9 cellular contexts compared by ENCODE assay signal in genomic region chr5:100828071-100828689, GRCh38.
A peak's percentile ranks its signal among the peaks of the same experiment; 100 is the strongest.
DNase-seq lines count a peak whose midpoint lies in the region; ATAC-seq and TF ChIP-seq lines count a peak whose summit lies in the region.
"Had no signal": no experiment of that assay in that cellular context is flagged by ENCODE, and none has a peak within 500 bp of the region (broad histone marks: within the 10 kb centered on the region; RNA-seq: fewer than 3 reads in every experiment).

No MANE protein-coding gene starts in this region.

- DNase-seq in activated CD4-positive, alpha-beta memory T cell treated with anti-CD3 and anti-CD28 coated beads for 36 hours: peak; percentile 30
- no peak for DNase-seq in nephron progenitor cell
- no peak for DNase-seq in NK-92 treated with Interleukin-12 subunit alpha and Interleukin-12 subunit beta, amount 100 ng/mL, for 24 hours (lab: John Stamatoyannopoulos, UW)
- no peak for DNase-seq in NCI-H526 treated with DMSO at 0.1 percent for 48 hours (lab: John Stamatoyannopoulos, UW)
- no peak for DNase-seq in brain microvascular endothelial cell
- DNase-seq: activated naive CD8-positive, alpha-beta T cell treated with anti-CD3 and anti-CD28 coated beads, Interleukin-2, amount 10 ng/mL, durations not matched to agents 7 days and 5 days had no signal

- CTCF ChIA-PET in activated CD4-positive, alpha-beta memory T cell treated with anti-CD3 and anti-CD28 coated beads for 36 hours (lab: Charles Lee): interaction anchor here (0.6 to 1.0 kb wide), 2 partner anchors 12 to 66 kb away, joined by 3 read pairs; no protein-coding TSS in a partner anchor

- H3K9me3 Mint-ChIP-seq in activated CD4-positive, alpha-beta memory T cell treated with anti-CD3 and anti-CD28 coated beads for 36 hours: no peaks in the 10 kb centered on the region
- no peaks in the 10 kb centered on the region for H3K9me3 Mint-ChIP-seq in nephron progenitor cell

- ATAC-seq in GM18907 (IDR thresholded peaks at IDR 0.05; ENCODE audit: unreplicated experiment): peak; percentile 85
- ATAC-seq in HG03095 (IDR thresholded peaks at IDR 0.05; ENCODE audit: unreplicated experiment): peak; percentile 66

- TF ChIP-seq CTCF in nephron progenitor cell (IDR thresholded peaks at IDR 0.05) (no peak), brain microvascular endothelial cell (IDR thresholded peaks at IDR 0.05; ENCODE audit: low read depth, low read length, missing control alignments) (no peak)

- H3K4me3 Mint-ChIP-seq in activated CD4-positive, alpha-beta memory T cell treated with anti-CD3 and anti-CD28 coated beads for 36 hours: no peak overlapping the region
- no peak overlapping the region for H3K4me3 Mint-ChIP-seq in nephron progenitor cell
- H3K4me3 Mint-ChIP-seq: activated naive CD8-positive, alpha-beta T cell treated with anti-CD3 and anti-CD28 coated beads, Interleukin-2, amount 10 ng/mL, durations not matched to agents 7 days and 5 days had no signal

- intact Hi-C loops in activated CD4-positive, alpha-beta memory T cell treated with anti-CD3 and anti-CD28 coated beads for 36 hours (cut with micrococcal nuclease): no loop called here

- peaks cover 14% of the 10 kb centered on the region for H3K4me1 ChIP-seq in ACC112 (ENCODE audit: control insufficient read depth, insufficient read depth, low read length, unreplicated experiment)

- H3K27ac ChIP-seq in ACC112 (ENCODE audit: low read depth, low read length) (no peak overlapping the region), brain microvascular endothelial cell (no peak overlapping the region)

- no peaks in the 10 kb centered on the region for H3K27me3 Mint-ChIP-seq in activated CD4-positive, alpha-beta memory T cell treated with anti-CD3 and anti-CD28 coated beads for 36 hours
- H3K27me3 Mint-ChIP-seq in nephron progenitor cell (ENCODE audit: low read depth, poor library complexity): no peaks in the 10 kb centered on the region
- H3K27me3 Mint-ChIP-seq: activated naive CD8-positive, alpha-beta T cell treated with anti-CD3 and anti-CD28 coated beads, Interleukin-2, amount 10 ng/mL, durations not matched to agents 7 days and 5 days had no signal

- H3K27me3 ChIP-seq in ACC112 (ENCODE audit: insufficient read depth, low read length) (no peaks in the 10 kb centered on the region), brain microvascular endothelial cell (replicated peaks) (no peaks in the 10 kb centered on the region)

- in situ Hi-C loops in brain microvascular endothelial cell (cut with HindIII; ENCODE audit: low pct_ligation_motif_present, low sequenced_read_pairs): no loop called here

- peak overlapping the region; percentile 78 for H2AFZ ChIP-seq in ACC112 (ENCODE audit: low read length, unreplicated experiment)

- H3K79me2 ChIP-seq in ACC112 (ENCODE audit: control insufficient read depth, insufficient read depth, low read length, unreplicated experiment): no peaks in the 10 kb centered on the region

- peaks cover 49% of the 10 kb centered on the region for H3K4me1 Mint-ChIP-seq in activated CD4-positive, alpha-beta memory T cell treated with anti-CD3 and anti-CD28 coated beads for 36 hours (ENCODE audit: low read depth)
- peaks cover 12% of the 10 kb centered on the region for H3K4me1 Mint-ChIP-seq in nephron progenitor cell

- no peaks in the 10 kb centered on the region for H3K36me3 ChIP-seq in ACC112 (ENCODE audit: insufficient read depth, low read length)
- no peaks in the 10 kb centered on the region for H3K36me3 ChIP-seq in brain microvascular endothelial cell (replicated peaks)

- H3K36me3 Mint-ChIP-seq in activated CD4-positive, alpha-beta memory T cell treated with anti-CD3 and anti-CD28 coated beads for 36 hours: peaks cover 13% of the 10 kb centered on the region
- H3K36me3 Mint-ChIP-seq in nephron progenitor cell (ENCODE audit: low read depth): no peaks in the 10 kb centered on the region

- peak overlapping the region; percentile 79 for H3K27ac Mint-ChIP-seq in activated CD4-positive, alpha-beta memory T cell treated with anti-CD3 and anti-CD28 coated beads for 36 hours
- H3K27ac Mint-ChIP-seq in nephron progenitor cell: peak overlapping the region; percentile 65
- H3K27ac Mint-ChIP-seq: activated naive CD8-positive, alpha-beta T cell treated with anti-CD3 and anti-CD28 coated beads, Interleukin-2, amount 10 ng/mL, durations not matched to agents 7 days and 5 days had no signal

- POLR2A ChIA-PET in activated CD4-positive, alpha-beta memory T cell treated with anti-CD3 and anti-CD28 coated beads for 36 hours (lab: Charles Lee): interaction anchor here (0.6 to 2.4 kb wide), 5 partner anchors 12 to 75 kb away, joined by 3 to 12 read pairs (median 8); partner anchors contain the start of gene ST8SIA4

- H3K4me3 ChIP-seq in ACC112 (ENCODE audit: low read depth, low read length) (no peak overlapping the region), brain microvascular endothelial cell (ENCODE audit: low read depth, low read length) (no peak overlapping the region)
